1 cellular context compared by ENCODE assay signal in genomic region chr19:2326699-2327360, GRCh38.
TF ChIP-seq lines count a peak whose summit lies in the region.

No MANE protein-coding gene starts in this region.

TF ChIP-seq in IMR-90, 13 proteins besides CTCF, POLR2A, EP300 and RAD21:
- TF ChIP-seq FOS (IDR thresholded peaks at IDR 0.05; ENCODE audit: low read depth, low read length) (no peak), RCOR1 (IDR thresholded peaks at IDR 0.05; ENCODE audit: insufficient replicate concordance, low read length) (no peak), NFE2L2 (IDR thresholded peaks at IDR 0.05; ENCODE audit: low read depth, low read length) (no peak), CHD1 (IDR thresholded peaks at IDR 0.05; ENCODE audit: low read depth, low read length) (no peak), MAFK (IDR thresholded peaks at IDR 0.05; ENCODE audit: low read depth, low read length) (no peak), USF2 (IDR thresholded peaks at IDR 0.05; ENCODE audit: low read depth, low read length) (no peak), ELK1 (IDR thresholded peaks at IDR 0.05; ENCODE audit: borderline replicate concordance, low read depth, low read length) (no peak), MAZ (IDR thresholded peaks at IDR 0.05; ENCODE audit: borderline replicate concordance, low read depth, low read length) (no peak), SMC3 (IDR thresholded peaks at IDR 0.05; ENCODE audit: low read depth, low read length) (no peak), RFX5 (IDR thresholded peaks at IDR 0.05; ENCODE audit: low read depth, low read length) (no peak), BHLHE40 (IDR thresholded peaks at IDR 0.05; ENCODE audit: low read depth, low read length) (no peak), CEBPB (IDR thresholded peaks at IDR 0.05; ENCODE audit: low read depth, low read length) (no peak), MXI1 (IDR thresholded peaks at IDR 0.05; ENCODE audit: borderline replicate concordance, low read depth, low read length) (no peak)
